ENCODE assay signal across 12 cellular contexts in genomic region chr10:110725809-110726641, GRCh38.
DNase-seq lines count a peak whose midpoint lies in the region; ATAC-seq, FAIRE-seq and TF ChIP-seq lines count a peak whose summit lies in the region.
"Had no signal": no experiment of that assay in that cellular context is flagged by ENCODE, and none has a peak within 500 bp of the region (broad histone marks: within the 10 kb centered on the region; RNA-seq: fewer than 3 reads in every experiment).

No MANE protein-coding gene starts in this region.

- H3K27ac ChIP-seq in GM12878 (ENCODE audit: control insufficient read depth, insufficient read depth) (no peak overlapping the region), HepG2 (ENCODE audit: extremely low read length, insufficient read depth, low read length) (no peak overlapping the region), sigmoid colon (no peak overlapping the region)
- H3K27ac ChIP-seq: BLaER1 treated with 17β-estradiol and CSF1 and Interleukin-3, amounts not matched to agents 10 nM and 100 nM; ovary had no signal

- FAIRE-seq in HTR-8/SVneo (lab: Jason Lieb, UNC) (no peak), GM12878 (lab: Jason Lieb, UNC) (no peak), HepG2 (lab: Jason Lieb, UNC) (no peak)
- FAIRE-seq: endometrium had no signal

- POLR2A ChIA-PET in GM12878 (lab: Charles Lee) (no interaction called here), HepG2 (lab: Yijun Ruan, JAX) (no interaction called here)

- H3K9me3 ChIP-seq in GM12878 (replicated peaks; ENCODE audit: control insufficient read depth, insufficient read depth, low read length) = no peaks in the 10 kb centered on the region
- no peaks in the 10 kb centered on the region for H3K9me3 ChIP-seq in HepG2 (ENCODE audit: low read length)
- no peaks in the 10 kb centered on the region for H3K9me3 ChIP-seq in sigmoid colon
- H3K9me3 ChIP-seq: BLaER1 treated with 17β-estradiol and CSF1 and Interleukin-3, amounts not matched to agents 10 nM and 100 nM; ovary had no signal

- intact Hi-C loops in GM12878 (cut with micrococcal nuclease; ENCODE audit: unreplicated experiment) = no loop called here
- intact Hi-C loops in HepG2 (cut with micrococcal nuclease; ENCODE audit: unreplicated experiment) = no loop called here
- intact Hi-C loops in sigmoid colon (cut with DNase I) = no loop called here

- no peak overlapping the region for H3K9ac ChIP-seq in GM12878 (ENCODE audit: control insufficient read depth, insufficient read depth, low read length)
- no peak overlapping the region for H3K9ac ChIP-seq in HepG2 (ENCODE audit: insufficient read depth, low read depth, low read length)
- H3K9ac ChIP-seq: BLaER1 treated with 17β-estradiol and CSF1 and Interleukin-3, amounts not matched to agents 10 nM and 100 nM had no signal

- H3K36me3 ChIP-seq in GM12878 (ENCODE audit: control insufficient read depth in 2 of 2, insufficient read depth in 2 of 2, low read length in 1 of 2) = no peaks in the 10 kb centered on the region
- H3K36me3 ChIP-seq in HepG2 (replicated peaks in 1 of 2; ENCODE audit: control insufficient read depth in 1 of 2, insufficient read depth in 2 of 2, low read length in 2 of 2) = no peaks in the 10 kb centered on the region
- no peaks in the 10 kb centered on the region for H3K36me3 ChIP-seq in sigmoid colon
- H3K36me3 ChIP-seq: BLaER1 treated with 17β-estradiol and CSF1 and Interleukin-3, amounts not matched to agents 10 nM and 100 nM; ovary had no signal

- CTCF ChIA-PET in GM12878 (lab: Yijun Ruan, JAX) = no interaction called here
- CTCF ChIA-PET in HepG2 (lab: Yijun Ruan, JAX; ENCODE audit: low intra/inter-chr PET ratio, low total read pairs) = no interaction called here

- H3K4me3 ChIP-seq in AG10803 (ENCODE audit: low read length) (no peak overlapping the region), GM12878 (no peak overlapping the region), HepG2 (replicated peaks in 1 of 3; ENCODE audit: insufficient read depth in 1 of 3, low read depth in 2 of 3, low read length in 3 of 3) (no peak overlapping the region), sigmoid colon (no peak overlapping the region)
- H3K4me3 ChIP-seq: BLaER1 treated with 17β-estradiol and CSF1 and Interleukin-3, amounts not matched to agents 10 nM and 100 nM; ovary had no signal

- no peak for TF ChIP-seq CTCF in AG10803 (conservative IDR thresholded peaks at IDR 0.05; ENCODE audit: low read length)
- TF ChIP-seq CTCF in GM12878 (IDR thresholded peaks at IDR 0.05 in 2 of 3, conservative IDR thresholded peaks at IDR 0.05 in 1 of 3; ENCODE audit: control insufficient read depth in 2 of 3, extremely low read depth in 1 of 3, insufficient read depth in 1 of 3, low read depth in 3 of 3, low read length in 3 of 3) = no peak
- no peak for TF ChIP-seq CTCF in HepG2 (CRISPR knock-in tag; IDR thresholded peaks at IDR 0.05)
- no peak for TF ChIP-seq CTCF in sigmoid colon (IDR thresholded peaks at IDR 0.05)

- peak; percentile 20 for DNase-seq in AG10803 (ENCODE audit: low read depth)
- peak; percentile 10 for DNase-seq in HTR-8/SVneo (ENCODE audit: insufficient read length, low spot score)
- DNase-seq in GM12878 (ENCODE audit: low read depth, low spot score) = no peak
- no peak for DNase-seq in HepG2 (ENCODE audit: low spot score)
- no peak for DNase-seq in erythroblast (lab: John Stamatoyannopoulos, UW)
- no peak for DNase-seq in sigmoid colon
- DNase-seq: activated naive CD8-positive, alpha-beta T cell treated with anti-CD3 and anti-CD28 coated beads for 36 hours; ovary had no signal

- WGBS in GM12878 (ENCODE audit: insufficient coverage, insufficient replicate concordance, low lambda C conversion rate, missing lambda C conversion rate) = 83% methylated on average over 10 of the region's 10 CpGs
- WGBS in HepG2 (ENCODE audit: low lambda C conversion rate) = 32% methylated on average over 7 of the region's 10 CpGs
- 69 to 71% methylated on average over 10 of the region's 10 CpGs for WGBS in sigmoid colon, 2 donors

- H3K79me2 ChIP-seq in GM12878 (ENCODE audit: control insufficient read depth, insufficient read depth, low read length) = no peaks in the 10 kb centered on the region
- no peaks in the 10 kb centered on the region for H3K79me2 ChIP-seq in HepG2 (ENCODE audit: insufficient read depth, low read length)

- H2AFZ ChIP-seq in GM12878 (ENCODE audit: control insufficient read depth, low read depth, low read length) (no peak overlapping the region), HepG2 (ENCODE audit: low read length) (no peak overlapping the region)

- peaks cover 18% of the 10 kb centered on the region for H3K4me1 ChIP-seq in GM12878 (ENCODE audit: control insufficient read depth, insufficient read depth, low read length)
- H3K4me1 ChIP-seq in HepG2 (ENCODE audit: insufficient read depth, low read length) = peaks cover 30% of the 10 kb centered on the region
- peaks cover 0 to 10% (median 2%) of the 10 kb centered on the region in 4 donors for H3K4me1 ChIP-seq in sigmoid colon

- TF ChIP-seq EP300 in GM12878 (IDR thresholded peaks at IDR 0.05; ENCODE audit: borderline replicate concordance in 1 of 2, control insufficient read depth in 1 of 2, low read depth in 2 of 2, low read length in 2 of 2) (no peak), HepG2 (IDR thresholded peaks at IDR 0.05; ENCODE audit: low read depth in 2 of 2, low read length in 2 of 2) (no peak), HepG2 (CRISPR knock-in tag; IDR thresholded peaks at IDR 0.05; ENCODE audit: borderline replicate concordance) (no peak), sigmoid colon (IDR thresholded peaks at IDR 0.05) (no peak)

- SMC1A ChIA-PET in GM12878 (lab: Charles Lee; ENCODE audit: uncharacterized antibody, unreplicated experiment) = interaction anchor here (0.8 kb wide), 1 partner anchor 114 kb away, joined by 3 read pairs; no protein-coding TSS in a partner anchor

- TF ChIP-seq RAD21 in GM12878 (IDR thresholded peaks at IDR 0.05; ENCODE audit: insufficient read depth, low read depth, low read length) (no peak), HepG2 (CRISPR knock-in tag; IDR thresholded peaks at IDR 0.05) (no peak)

- in situ Hi-C loops in GM12878 (cut with MboI) = loop anchor here (25.0 kb wide), 1 partner anchor 611 kb away; no protein-coding TSS in a partner anchor
- in situ Hi-C loops in HepG2 (cut with HindIII; ENCODE audit: extremely low pct_ligation_motif_present, low pct_unique_long_range_greater_than_20kb) = loop anchor here (25.0 kb wide), 1 partner anchor 636 kb away; no protein-coding TSS in a partner anchor

- H4K20me1 ChIP-seq in GM12878 (ENCODE audit: control insufficient read depth, insufficient read depth) (no peaks in the 10 kb centered on the region), HepG2 (ENCODE audit: insufficient read depth, low read length) (no peaks in the 10 kb centered on the region)
- H4K20me1 ChIP-seq: BLaER1 treated with 17β-estradiol and CSF1 and Interleukin-3, amounts not matched to agents 10 nM and 100 nM had no signal

- TF ChIP-seq POLR2A in GM12878 (IDR thresholded peaks at IDR 0.05; ENCODE audit: low read depth, low read length) (no peak), HepG2 (IDR thresholded peaks at IDR 0.05; ENCODE audit: insufficient read depth in 1 of 2, low read depth in 2 of 2, low read length in 2 of 2) (no peak), erythroblast (IDR thresholded peaks at IDR 0.05; ENCODE audit: low read length) (no peak), sigmoid colon (IDR thresholded peaks at IDR 0.05) (no peak)

- RAD21 ChIA-PET in GM12878 (lab: Charles Lee; ENCODE audit: unreplicated experiment) = no interaction called here

- H3K4me2 ChIP-seq in GM12878 (ENCODE audit: control insufficient read depth, insufficient read depth) (no peak overlapping the region), HepG2 (ENCODE audit: low read depth, low read length) (peak overlapping the region; percentile 23; the same call in 1 of the 2 replicates)
- H3K4me2 ChIP-seq: BLaER1 treated with 17β-estradiol and CSF1 and Interleukin-3, amounts not matched to agents 10 nM and 100 nM had no signal

- ATAC-seq in GM12878 (peak; percentile 41; the same call in 2 of the 3 replicates), HepG2 (peak; percentile 78), HG03108 (IDR thresholded peaks at IDR 0.05; ENCODE audit: unreplicated experiment) (no peak), GM21360 (IDR thresholded peaks at IDR 0.05; ENCODE audit: unreplicated experiment) (no peak)

- H3K27me3 ChIP-seq in GM12878 (replicated peaks in 1 of 2; ENCODE audit: control insufficient read depth in 2 of 2, insufficient read depth in 2 of 2, low read length in 1 of 2) (no peaks in the 10 kb centered on the region), HepG2 (ENCODE audit: control insufficient read depth in 1 of 2, insufficient read depth in 2 of 2, low read length in 2 of 2) (peaks cover 0 to 14% of the 10 kb centered on the region in 2 experiments; a peak in 2 of 5 replicates), sigmoid colon (no peaks in the 10 kb centered on the region)
- H3K27me3 ChIP-seq: BLaER1 treated with 17β-estradiol and CSF1 and Interleukin-3, amounts not matched to agents 10 nM and 100 nM; ovary had no signal

- no TSS peak for BruUV-seq in GM12878 (replicated peaks; lab: Mats Ljungman, UMichigan)
- BruUV-seq in HepG2 (replicated peaks; lab: Mats Ljungman, UMichigan) = no TSS peak

TF ChIP-seq in GM12878, 131 proteins besides CTCF, POLR2A, EP300 and RAD21 (continues in another document):
- TF ChIP-seq PKNOX1 (IDR thresholded peaks at IDR 0.05) = peak; percentile 19; the same call in 1 of the 2 replicates

TF ChIP-seq in HepG2, 621 proteins besides CTCF, POLR2A, EP300 and RAD21 (continues in another document):
- no peak for TF ChIP-seq ZNF563 (CRISPR knock-in tag; IDR thresholded peaks at IDR 0.05)
- 0 out of 2 replicates have a peak, but pooled peaks have one; percentile 8 for TF ChIP-seq ATF7 (IDR thresholded peaks at IDR 0.05)
- TF ChIP-seq ATF7 (CRISPR knock-in tag; IDR thresholded peaks at IDR 0.05) = no peak
- no peak for TF ChIP-seq ZNF850 (CRISPR knock-in tag; conservative IDR thresholded peaks at IDR 0.05)

Comparison
In these comparisons a context has a peak if more than half of its experiments do, and no peak if none do; other contexts are left out.
1. DNase-seq: peak in AG10803 (single experiment) and HTR-8/SVneo (single experiment); none in GM12878 (single experiment), HepG2 (single experiment), erythroblast (0 of 2) and sigmoid colon (single experiment).
2. ATAC-seq: peak in GM12878 (single experiment) and HepG2 (single experiment); none in HG03108 (single experiment) and GM21360 (single experiment).